1 cellular context compared by ENCODE assay signal in the genomic region with DNA sequence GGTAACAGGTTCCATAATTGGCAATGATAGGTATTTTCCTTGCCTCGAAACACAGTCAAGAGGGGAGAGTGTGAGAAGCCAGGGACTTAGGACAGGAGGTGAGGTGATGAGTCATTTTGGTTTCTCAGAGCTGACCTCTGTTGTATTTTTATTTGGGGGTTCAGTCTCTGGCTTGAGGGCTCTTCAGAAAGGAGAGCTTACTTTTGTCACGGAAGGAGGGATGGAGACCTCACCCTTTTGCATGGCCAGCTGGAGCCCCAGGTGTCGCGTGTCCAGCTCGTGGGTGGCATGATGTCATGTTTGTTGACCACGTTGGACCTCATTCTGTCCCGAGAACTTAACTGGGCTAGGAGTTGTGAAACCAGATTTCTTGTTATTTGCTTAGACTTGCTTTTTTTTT.
TF ChIP-seq lines count a peak whose summit lies in the region.

No MANE protein-coding gene starts in this region.

TF ChIP-seq in SK-N-SH, 30 proteins besides CTCF, POLR2A, EP300 and RAD21 (continued from another document):
- TF ChIP-seq, protein P1, sequence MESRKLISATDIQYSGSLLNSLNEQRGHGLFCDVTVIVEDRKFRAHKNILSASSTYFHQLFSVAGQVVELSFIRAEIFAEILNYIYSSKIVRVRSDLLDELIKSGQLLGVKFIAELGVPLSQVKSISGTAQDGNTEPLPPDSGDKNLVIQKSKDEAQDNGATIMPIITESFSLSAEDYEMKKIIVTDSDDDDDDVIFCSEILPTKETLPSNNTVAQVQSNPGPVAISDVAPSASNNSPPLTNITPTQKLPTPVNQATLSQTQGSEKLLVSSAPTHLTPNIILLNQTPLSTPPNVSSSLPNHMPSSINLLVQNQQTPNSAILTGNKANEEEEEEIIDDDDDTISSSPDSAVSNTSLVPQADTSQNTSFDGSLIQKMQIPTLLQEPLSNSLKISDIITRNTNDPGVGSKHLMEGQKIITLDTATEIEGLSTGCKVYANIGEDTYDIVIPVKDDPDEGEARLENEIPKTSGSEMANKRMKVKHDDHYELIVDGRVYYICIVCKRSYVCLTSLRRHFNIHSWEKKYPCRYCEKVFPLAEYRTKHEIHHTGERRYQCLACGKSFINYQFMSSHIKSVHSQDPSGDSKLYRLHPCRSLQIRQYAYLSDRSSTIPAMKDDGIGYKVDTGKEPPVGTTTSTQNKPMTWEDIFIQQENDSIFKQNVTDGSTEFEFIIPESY (IDR thresholded peaks at IDR 0.05; ENCODE audit: borderline replicate concordance, low read depth) = no peak
